2 cellular contexts compared by ENCODE assay signal in the genomic region with DNA sequence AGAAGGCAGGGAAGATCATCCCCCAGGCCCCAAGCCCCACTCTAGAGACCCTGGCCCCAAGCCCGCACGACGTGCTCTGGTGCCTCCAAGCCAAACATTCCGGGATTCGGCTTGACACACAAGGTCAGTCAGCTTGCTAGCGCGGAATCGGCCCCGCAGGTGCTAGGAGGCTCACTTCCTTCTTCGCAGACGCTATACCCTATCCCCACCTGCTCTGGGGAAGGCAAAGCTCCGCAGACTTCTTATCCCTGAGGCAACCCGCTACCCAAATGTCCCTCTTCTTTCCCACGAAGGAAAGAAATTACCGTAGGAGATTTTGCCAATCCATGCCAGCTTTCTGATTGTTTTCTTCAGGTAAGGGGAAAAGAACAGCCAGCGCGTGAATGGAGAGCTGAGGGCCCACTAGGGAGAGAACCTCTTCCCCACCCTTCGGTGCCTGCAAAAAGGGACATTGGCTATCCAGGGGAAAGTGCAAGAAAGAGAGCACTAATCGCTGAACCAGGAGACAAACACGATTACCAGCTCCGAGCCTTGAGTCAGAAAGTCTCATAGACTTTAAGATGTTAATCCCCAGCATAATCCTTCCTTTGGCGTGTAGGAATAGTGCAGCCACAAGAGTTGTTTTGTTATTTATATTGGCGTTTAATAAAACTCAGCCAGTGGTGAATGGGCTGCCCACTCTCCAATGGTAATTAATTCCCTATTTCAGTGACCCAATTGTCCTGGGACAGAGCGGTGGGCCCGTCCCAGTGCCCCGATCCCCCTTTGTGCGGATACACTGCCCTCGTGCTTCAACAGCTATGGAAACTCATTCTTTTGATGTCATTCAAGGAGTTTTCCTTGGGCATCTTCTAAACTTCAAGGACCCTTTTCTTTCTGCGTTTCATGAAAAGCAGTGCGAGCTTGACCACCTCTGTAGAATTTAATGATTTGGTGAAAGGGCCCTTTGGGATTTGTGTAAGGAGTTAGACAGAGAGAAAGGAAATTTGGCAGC.
TF ChIP-seq lines count a peak whose summit lies in the region.

No MANE protein-coding gene starts in this region.

TF ChIP-seq in GM12891, 5 proteins besides CTCF, POLR2A, EP300 and RAD21 (continued from another document):
- TF ChIP-seq POU2F2 (IDR thresholded peaks at IDR 0.05; ENCODE audit: low read depth, low read length) (no peak), SPI1 (IDR thresholded peaks at IDR 0.05; ENCODE audit: low read depth, low read length) (peak; percentile 81)

TF ChIP-seq in GM23338, 12 proteins besides CTCF, POLR2A, EP300 and RAD21 (continued from another document):
- TF ChIP-seq, protein P1, sequence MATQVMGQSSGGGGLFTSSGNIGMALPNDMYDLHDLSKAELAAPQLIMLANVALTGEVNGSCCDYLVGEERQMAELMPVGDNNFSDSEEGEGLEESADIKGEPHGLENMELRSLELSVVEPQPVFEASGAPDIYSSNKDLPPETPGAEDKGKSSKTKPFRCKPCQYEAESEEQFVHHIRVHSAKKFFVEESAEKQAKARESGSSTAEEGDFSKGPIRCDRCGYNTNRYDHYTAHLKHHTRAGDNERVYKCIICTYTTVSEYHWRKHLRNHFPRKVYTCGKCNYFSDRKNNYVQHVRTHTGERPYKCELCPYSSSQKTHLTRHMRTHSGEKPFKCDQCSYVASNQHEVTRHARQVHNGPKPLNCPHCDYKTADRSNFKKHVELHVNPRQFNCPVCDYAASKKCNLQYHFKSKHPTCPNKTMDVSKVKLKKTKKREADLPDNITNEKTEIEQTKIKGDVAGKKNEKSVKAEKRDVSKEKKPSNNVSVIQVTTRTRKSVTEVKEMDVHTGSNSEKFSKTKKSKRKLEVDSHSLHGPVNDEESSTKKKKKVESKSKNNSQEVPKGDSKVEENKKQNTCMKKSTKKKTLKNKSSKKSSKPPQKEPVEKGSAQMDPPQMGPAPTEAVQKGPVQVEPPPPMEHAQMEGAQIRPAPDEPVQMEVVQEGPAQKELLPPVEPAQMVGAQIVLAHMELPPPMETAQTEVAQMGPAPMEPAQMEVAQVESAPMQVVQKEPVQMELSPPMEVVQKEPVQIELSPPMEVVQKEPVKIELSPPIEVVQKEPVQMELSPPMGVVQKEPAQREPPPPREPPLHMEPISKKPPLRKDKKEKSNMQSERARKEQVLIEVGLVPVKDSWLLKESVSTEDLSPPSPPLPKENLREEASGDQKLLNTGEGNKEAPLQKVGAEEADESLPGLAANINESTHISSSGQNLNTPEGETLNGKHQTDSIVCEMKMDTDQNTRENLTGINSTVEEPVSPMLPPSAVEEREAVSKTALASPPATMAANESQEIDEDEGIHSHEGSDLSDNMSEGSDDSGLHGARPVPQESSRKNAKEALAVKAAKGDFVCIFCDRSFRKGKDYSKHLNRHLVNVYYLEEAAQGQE (IDR thresholded peaks at IDR 0.05; ENCODE audit: unreplicated experiment): no peak
